In the genomic region with DNA sequence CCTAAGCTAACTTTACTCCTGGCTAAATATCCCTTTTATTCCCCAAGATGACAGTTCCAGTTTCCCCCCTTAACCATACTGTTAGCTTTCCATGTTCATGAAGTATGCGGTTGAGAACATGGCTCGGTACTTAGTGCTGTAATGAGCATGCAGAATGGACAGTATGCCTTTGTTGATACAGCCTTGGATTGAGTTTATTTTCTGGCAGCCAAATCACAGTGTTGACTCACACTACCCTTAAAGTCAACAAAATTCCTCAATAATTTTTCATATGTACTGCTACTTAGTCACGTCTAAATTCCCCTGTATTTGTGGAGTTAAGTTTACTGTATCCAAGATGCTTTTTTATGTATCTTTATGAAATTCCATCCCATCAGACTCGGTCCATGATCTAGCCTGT, we compare ENCODE assay signal across 1 cellular context.
TF ChIP-seq lines count a peak whose summit lies in the region.

No MANE protein-coding gene starts in this region.

TF ChIP-seq in A549, 52 proteins besides CTCF, POLR2A, EP300 and RAD21 (continued from another document):
- TF ChIP-seq, protein P1, sequence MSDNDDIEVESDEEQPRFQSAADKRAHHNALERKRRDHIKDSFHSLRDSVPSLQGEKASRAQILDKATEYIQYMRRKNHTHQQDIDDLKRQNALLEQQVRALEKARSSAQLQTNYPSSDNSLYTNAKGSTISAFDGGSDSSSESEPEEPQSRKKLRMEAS (IDR thresholded peaks at IDR 0.05) = peak; percentile 31; the same call in 1 of the 2 replicates
